In the genomic region with DNA sequence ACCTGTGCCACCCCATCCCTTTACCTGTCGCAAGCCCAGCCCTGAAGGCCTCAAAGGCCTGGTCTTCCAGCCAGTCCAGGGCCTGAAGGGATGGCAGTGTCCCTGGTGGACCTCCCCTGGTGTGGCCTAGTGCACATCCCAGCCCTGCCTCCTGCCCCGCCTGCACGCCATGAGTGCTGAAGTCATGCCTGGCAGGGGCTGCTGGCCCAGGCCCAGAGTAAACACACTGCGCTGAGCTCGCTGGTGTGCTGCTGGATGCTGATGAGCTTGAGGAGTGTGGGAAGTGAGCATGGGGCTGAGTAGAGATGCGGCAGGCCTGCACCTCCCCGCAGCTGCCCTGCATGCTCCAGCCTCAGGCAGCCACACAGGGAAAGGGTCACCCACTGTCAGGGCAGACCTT, we compare ENCODE assay signal across 1 cellular context.
TF ChIP-seq lines count a peak whose summit lies in the region.

No MANE protein-coding gene starts in this region.

TF ChIP-seq in HEK293, 187 proteins besides CTCF, POLR2A, EP300 and RAD21 (continued from another document and continues in another):
- TF ChIP-seq, protein P1, sequence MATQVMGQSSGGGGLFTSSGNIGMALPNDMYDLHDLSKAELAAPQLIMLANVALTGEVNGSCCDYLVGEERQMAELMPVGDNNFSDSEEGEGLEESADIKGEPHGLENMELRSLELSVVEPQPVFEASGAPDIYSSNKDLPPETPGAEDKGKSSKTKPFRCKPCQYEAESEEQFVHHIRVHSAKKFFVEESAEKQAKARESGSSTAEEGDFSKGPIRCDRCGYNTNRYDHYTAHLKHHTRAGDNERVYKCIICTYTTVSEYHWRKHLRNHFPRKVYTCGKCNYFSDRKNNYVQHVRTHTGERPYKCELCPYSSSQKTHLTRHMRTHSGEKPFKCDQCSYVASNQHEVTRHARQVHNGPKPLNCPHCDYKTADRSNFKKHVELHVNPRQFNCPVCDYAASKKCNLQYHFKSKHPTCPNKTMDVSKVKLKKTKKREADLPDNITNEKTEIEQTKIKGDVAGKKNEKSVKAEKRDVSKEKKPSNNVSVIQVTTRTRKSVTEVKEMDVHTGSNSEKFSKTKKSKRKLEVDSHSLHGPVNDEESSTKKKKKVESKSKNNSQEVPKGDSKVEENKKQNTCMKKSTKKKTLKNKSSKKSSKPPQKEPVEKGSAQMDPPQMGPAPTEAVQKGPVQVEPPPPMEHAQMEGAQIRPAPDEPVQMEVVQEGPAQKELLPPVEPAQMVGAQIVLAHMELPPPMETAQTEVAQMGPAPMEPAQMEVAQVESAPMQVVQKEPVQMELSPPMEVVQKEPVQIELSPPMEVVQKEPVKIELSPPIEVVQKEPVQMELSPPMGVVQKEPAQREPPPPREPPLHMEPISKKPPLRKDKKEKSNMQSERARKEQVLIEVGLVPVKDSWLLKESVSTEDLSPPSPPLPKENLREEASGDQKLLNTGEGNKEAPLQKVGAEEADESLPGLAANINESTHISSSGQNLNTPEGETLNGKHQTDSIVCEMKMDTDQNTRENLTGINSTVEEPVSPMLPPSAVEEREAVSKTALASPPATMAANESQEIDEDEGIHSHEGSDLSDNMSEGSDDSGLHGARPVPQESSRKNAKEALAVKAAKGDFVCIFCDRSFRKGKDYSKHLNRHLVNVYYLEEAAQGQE (tag by site-specific recombination; IDR thresholded peaks at IDR 0.05), result peak; percentile 39
- TF ChIP-seq ZNF341 (tag by site-specific recombination; IDR thresholded peaks at IDR 0.05; ENCODE audit: low read depth), result peak; percentile 67; the same call in 1 of the 2 replicates
- TF ChIP-seq SCRT1 (tag by site-specific recombination; IDR thresholded peaks at IDR 0.05; ENCODE audit: borderline replicate concordance), result no peak
- TF ChIP-seq ZNF394 (tag by site-specific recombination; IDR thresholded peaks at IDR 0.05; ENCODE audit: borderline replicate concordance), result peak; percentile 18; the same call in 1 of the 2 replicates
- no peak for TF ChIP-seq ZNF211 (tag by site-specific recombination; IDR thresholded peaks at IDR 0.05; ENCODE audit: low read depth)
- TF ChIP-seq ZNF837 (tag by site-specific recombination; IDR thresholded peaks at IDR 0.05), result no peak
- TF ChIP-seq ZNF560 (tag by site-specific recombination; IDR thresholded peaks at IDR 0.05; ENCODE audit: borderline replicate concordance), result no peak
- TF ChIP-seq, protein P2, sequence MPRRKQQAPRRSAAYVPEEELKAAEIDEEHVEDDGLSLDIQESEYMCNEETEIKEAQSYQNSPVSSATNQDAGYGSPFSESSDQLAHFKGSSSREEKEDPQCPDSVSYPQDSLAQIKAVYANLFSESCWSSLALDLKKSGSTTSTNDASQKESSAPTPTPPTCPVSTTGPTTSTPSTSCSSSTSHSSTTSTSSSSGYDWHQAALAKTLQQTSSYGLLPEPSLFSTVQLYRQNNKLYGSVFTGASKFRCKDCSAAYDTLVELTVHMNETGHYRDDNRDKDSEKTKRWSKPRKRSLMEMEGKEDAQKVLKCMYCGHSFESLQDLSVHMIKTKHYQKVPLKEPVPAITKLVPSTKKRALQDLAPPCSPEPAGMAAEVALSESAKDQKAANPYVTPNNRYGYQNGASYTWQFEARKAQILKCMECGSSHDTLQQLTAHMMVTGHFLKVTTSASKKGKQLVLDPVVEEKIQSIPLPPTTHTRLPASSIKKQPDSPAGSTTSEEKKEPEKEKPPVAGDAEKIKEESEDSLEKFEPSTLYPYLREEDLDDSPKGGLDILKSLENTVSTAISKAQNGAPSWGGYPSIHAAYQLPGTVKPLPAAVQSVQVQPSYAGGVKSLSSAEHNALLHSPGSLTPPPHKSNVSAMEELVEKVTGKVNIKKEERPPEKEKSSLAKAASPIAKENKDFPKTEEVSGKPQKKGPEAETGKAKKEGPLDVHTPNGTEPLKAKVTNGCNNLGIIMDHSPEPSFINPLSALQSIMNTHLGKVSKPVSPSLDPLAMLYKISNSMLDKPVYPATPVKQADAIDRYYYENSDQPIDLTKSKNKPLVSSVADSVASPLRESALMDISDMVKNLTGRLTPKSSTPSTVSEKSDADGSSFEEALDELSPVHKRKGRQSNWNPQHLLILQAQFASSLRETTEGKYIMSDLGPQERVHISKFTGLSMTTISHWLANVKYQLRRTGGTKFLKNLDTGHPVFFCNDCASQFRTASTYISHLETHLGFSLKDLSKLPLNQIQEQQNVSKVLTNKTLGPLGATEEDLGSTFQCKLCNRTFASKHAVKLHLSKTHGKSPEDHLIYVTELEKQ (tag by site-specific recombination; IDR thresholded peaks at IDR 0.05; ENCODE audit: borderline replicate concordance), result no peak
- TF ChIP-seq ZFP69B (tag by site-specific recombination; IDR thresholded peaks at IDR 0.05), result peak; percentile 66; the same call in 1 of the 2 replicates
- TF ChIP-seq ZNF670 (tag by site-specific recombination; IDR thresholded peaks at IDR 0.05; ENCODE audit: low read depth), result no peak
- TF ChIP-seq ZBTB21 (tag by site-specific recombination; IDR thresholded peaks at IDR 0.05), result no peak
- no peak for TF ChIP-seq GLI2 (tag by site-specific recombination; IDR thresholded peaks at IDR 0.05; ENCODE audit: borderline replicate concordance, low read depth)
- TF ChIP-seq ZNF423 (tag by site-specific recombination; IDR thresholded peaks at IDR 0.05), result peak; percentile 74
- no peak; the same call in 1 of the 2 replicates for TF ChIP-seq ZBTB8A (tag by site-specific recombination; IDR thresholded peaks at IDR 0.05)
- TF ChIP-seq WT1 (tag by site-specific recombination; IDR thresholded peaks at IDR 0.05), result peak; percentile 40; the same call in 1 of the 2 replicates
- TF ChIP-seq ZNF335 (tag by site-specific recombination; conservative IDR thresholded peaks at IDR 0.05), result peak; percentile 63
- no peak for TF ChIP-seq ZNF416 (tag by site-specific recombination; IDR thresholded peaks at IDR 0.05)
- TF ChIP-seq, protein P3, sequence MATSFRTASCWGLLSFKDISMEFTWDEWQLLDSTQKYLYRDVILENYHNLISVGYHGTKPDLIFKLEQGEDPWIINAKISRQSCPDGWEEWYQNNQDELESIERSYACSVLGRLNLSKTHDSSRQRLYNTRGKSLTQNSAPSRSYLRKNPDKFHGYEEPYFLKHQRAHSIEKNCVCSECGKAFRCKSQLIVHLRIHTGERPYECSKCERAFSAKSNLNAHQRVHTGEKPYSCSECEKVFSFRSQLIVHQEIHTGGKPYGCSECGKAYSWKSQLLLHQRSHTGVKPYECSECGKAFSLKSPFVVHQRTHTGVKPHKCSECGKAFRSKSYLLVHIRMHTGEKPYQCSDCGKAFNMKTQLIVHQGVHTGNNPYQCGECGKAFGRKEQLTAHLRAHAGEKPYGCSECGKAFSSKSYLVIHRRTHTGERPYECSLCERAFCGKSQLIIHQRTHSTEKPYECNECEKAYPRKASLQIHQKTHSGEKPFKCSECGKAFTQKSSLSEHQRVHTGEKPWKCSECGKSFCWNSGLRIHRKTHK (tag by site-specific recombination; IDR thresholded peaks at IDR 0.05), result no peak
- no peak for TF ChIP-seq PRDM1 (tag by site-specific recombination; IDR thresholded peaks at IDR 0.05)
- TF ChIP-seq, protein P4, sequence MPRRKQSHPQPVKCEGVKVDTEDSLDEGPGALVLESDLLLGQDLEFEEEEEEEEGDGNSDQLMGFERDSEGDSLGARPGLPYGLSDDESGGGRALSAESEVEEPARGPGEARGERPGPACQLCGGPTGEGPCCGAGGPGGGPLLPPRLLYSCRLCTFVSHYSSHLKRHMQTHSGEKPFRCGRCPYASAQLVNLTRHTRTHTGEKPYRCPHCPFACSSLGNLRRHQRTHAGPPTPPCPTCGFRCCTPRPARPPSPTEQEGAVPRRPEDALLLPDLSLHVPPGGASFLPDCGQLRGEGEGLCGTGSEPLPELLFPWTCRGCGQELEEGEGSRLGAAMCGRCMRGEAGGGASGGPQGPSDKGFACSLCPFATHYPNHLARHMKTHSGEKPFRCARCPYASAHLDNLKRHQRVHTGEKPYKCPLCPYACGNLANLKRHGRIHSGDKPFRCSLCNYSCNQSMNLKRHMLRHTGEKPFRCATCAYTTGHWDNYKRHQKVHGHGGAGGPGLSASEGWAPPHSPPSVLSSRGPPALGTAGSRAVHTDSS (tag by site-specific recombination; IDR thresholded peaks at IDR 0.05), result no peak
- TF ChIP-seq ZNF169 (tag by site-specific recombination; IDR thresholded peaks at IDR 0.05), result no peak
- no peak for TF ChIP-seq ZNF37A (tag by site-specific recombination; IDR thresholded peaks at IDR 0.05)
- TF ChIP-seq ZNF133 (tag by site-specific recombination; IDR thresholded peaks at IDR 0.05), result no peak
- TF ChIP-seq ZBTB17 (tag by site-specific recombination; IDR thresholded peaks at IDR 0.05), result peak; percentile 96
- TF ChIP-seq, protein P5, sequence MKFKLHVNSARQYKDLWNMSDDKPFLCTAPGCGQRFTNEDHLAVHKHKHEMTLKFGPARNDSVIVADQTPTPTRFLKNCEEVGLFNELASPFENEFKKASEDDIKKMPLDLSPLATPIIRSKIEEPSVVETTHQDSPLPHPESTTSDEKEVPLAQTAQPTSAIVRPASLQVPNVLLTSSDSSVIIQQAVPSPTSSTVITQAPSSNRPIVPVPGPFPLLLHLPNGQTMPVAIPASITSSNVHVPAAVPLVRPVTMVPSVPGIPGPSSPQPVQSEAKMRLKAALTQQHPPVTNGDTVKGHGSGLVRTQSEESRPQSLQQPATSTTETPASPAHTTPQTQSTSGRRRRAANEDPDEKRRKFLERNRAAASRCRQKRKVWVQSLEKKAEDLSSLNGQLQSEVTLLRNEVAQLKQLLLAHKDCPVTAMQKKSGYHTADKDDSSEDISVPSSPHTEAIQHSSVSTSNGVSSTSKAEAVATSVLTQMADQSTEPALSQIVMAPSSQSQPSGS (tag by site-specific recombination; IDR thresholded peaks at IDR 0.05; ENCODE audit: low read depth), result peak; percentile 65
- no peak for TF ChIP-seq SP2 (tag by site-specific recombination; IDR thresholded peaks at IDR 0.05)
- TF ChIP-seq, protein P6, sequence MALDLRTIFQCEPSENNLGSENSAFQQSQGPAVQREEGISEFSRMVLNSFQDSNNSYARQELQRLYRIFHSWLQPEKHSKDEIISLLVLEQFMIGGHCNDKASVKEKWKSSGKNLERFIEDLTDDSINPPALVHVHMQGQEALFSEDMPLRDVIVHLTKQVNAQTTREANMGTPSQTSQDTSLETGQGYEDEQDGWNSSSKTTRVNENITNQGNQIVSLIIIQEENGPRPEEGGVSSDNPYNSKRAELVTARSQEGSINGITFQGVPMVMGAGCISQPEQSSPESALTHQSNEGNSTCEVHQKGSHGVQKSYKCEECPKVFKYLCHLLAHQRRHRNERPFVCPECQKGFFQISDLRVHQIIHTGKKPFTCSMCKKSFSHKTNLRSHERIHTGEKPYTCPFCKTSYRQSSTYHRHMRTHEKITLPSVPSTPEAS (tag by site-specific recombination; IDR thresholded peaks at IDR 0.05), result peak; percentile 60
- TF ChIP-seq SCRT2 (tag by site-specific recombination; IDR thresholded peaks at IDR 0.05), result no peak
- TF ChIP-seq ZNF302 (tag by site-specific recombination; IDR thresholded peaks at IDR 0.05; ENCODE audit: low read depth), result no peak
- no peak for TF ChIP-seq ZNF707 (tag by site-specific recombination; IDR thresholded peaks at IDR 0.05)
- TF ChIP-seq, protein P7, sequence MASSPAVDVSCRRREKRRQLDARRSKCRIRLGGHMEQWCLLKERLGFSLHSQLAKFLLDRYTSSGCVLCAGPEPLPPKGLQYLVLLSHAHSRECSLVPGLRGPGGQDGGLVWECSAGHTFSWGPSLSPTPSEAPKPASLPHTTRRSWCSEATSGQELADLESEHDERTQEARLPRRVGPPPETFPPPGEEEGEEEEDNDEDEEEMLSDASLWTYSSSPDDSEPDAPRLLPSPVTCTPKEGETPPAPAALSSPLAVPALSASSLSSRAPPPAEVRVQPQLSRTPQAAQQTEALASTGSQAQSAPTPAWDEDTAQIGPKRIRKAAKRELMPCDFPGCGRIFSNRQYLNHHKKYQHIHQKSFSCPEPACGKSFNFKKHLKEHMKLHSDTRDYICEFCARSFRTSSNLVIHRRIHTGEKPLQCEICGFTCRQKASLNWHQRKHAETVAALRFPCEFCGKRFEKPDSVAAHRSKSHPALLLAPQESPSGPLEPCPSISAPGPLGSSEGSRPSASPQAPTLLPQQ (tag by site-specific recombination; IDR thresholded peaks at IDR 0.05), result peak; percentile 92
- TF ChIP-seq ZNF660 (tag by site-specific recombination; IDR thresholded peaks at IDR 0.05), result peak; percentile 90
- TF ChIP-seq GLIS1 (tag by site-specific recombination; IDR thresholded peaks at IDR 0.05), result peak; percentile 98
- TF ChIP-seq BCL11A (tag by site-specific recombination; IDR thresholded peaks at IDR 0.05; ENCODE audit: low read depth), result no peak
- TF ChIP-seq ZNF791 (tag by site-specific recombination; IDR thresholded peaks at IDR 0.05), result no peak
- TF ChIP-seq SP3 (tag by site-specific recombination; IDR thresholded peaks at IDR 0.05), result peak; percentile 78
- no peak for TF ChIP-seq GLI4 (tag by site-specific recombination; IDR thresholded peaks at IDR 0.05)
- TF ChIP-seq, protein P8, sequence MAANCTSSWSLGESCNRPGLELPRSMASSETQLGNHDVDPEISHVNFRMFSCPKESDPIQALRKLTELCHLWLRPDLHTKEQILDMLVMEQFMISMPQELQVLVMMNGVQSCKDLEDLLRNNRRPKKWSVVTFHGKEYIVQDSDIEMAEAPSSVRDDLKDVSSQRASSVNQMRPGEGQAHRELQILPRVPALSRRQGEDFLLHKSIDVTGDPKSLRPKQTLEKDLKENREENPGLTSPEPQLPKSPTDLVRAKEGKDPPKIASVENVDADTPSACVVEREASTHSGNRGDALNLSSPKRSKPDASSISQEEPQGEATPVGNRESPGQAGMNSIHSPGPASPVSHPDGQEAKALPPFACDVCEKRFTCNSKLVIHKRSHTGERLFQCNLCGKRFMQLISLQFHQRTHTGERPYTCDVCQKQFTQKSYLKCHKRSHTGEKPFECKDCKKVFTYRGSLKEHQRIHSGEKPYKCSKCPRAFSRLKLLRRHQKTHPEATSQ (tag by site-specific recombination; IDR thresholded peaks at IDR 0.05), result 0 out of 2 replicates have a peak, but pooled peaks have one; percentile 11
- peak; percentile 40 for TF ChIP-seq KLF1 (tag by site-specific recombination; IDR thresholded peaks at IDR 0.05)
- TF ChIP-seq, protein P9, sequence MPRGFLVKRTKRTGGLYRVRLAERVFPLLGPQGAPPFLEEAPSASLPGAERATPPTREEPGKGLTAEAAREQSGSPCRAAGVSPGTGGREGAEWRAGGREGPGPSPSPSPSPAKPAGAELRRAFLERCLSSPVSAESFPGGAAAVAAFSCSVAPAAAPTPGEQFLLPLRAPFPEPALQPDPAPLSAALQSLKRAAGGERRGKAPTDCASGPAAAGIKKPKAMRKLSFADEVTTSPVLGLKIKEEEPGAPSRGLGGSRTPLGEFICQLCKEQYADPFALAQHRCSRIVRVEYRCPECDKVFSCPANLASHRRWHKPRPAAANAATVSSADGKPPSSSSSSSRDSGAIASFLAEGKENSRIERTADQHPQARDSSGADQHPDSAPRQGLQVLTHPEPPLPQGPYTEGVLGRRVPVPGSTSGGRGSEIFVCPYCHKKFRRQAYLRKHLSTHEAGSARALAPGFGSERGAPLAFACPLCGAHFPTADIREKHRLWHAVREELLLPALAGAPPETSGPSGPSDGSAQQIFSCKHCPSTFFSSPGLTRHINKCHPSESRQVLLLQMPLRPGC (tag by site-specific recombination; IDR thresholded peaks at IDR 0.05), result peak; percentile 49; the same call in 1 of the 2 replicates
- TF ChIP-seq FEZF1 (tag by site-specific recombination; IDR thresholded peaks at IDR 0.05), result 0 out of 2 replicates have a peak, but pooled peaks have one; percentile 24
